ENCODE assay signal across 19 cellular contexts in the genomic region with DNA sequence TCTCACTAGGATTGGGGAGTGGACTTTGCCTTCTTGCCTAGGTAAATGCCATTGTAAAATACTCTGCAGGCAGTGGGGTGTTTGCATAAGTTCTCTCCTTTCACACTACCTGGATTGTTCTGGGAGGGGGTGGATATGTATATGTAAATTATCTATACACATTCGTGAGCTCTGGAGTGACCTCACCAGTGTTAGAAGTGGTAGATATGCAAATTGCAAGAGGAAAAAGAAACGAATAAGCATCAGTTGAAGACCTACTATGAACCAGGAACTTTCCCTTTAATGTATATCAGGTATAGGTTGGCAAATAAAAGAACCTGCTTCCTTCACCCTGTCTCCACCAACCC. TPM values are rescaled to one million over a fixed set of nuclear protein-coding genes. Genes with fewer than 3 reads are reported as not detected.
DNase-seq lines count a peak whose midpoint lies in the region; ATAC-seq and TF ChIP-seq lines count a peak whose summit lies in the region.
"Had no signal": no experiment of that assay in that cellular context is flagged by ENCODE, and none has a peak within 500 bp of the region (broad histone marks: within the 10 kb centered on the region; RNA-seq: fewer than 3 reads in every experiment).

No MANE protein-coding gene starts in this region.

- H3K4me3 Mint-ChIP-seq in central memory CD8-positive, alpha-beta T cell, result peak overlapping the region; percentile 92
- peak overlapping the region; percentile 85 for H3K4me3 Mint-ChIP-seq in neural crest cell

- DNase-seq in NCI-H510A treated with DMSO at 0.1 percent for 48 hours (lab: John Stamatoyannopoulos, UW) (peak; percentile 8), NCI-H510A (lab: John Stamatoyannopoulos, UW) (no peak), HuH-7 (ENCODE audit: low spot score) (peak; percentile 55), neural crest cell (ENCODE audit: low read depth, low spot score) (no peak), hepatic stellate cell (ENCODE audit: low spot score) (no peak)
- DNase-seq in central memory CD8-positive, alpha-beta T cell (ENCODE audit: low spot score in 2 of 2), result no peak
- DNase-seq: activated CD4-positive, alpha-beta memory T cell treated with anti-CD3 and anti-CD28 coated beads for 36 hours; activated gamma-delta T cell; Karpas-422; left ventricle myocardium inferior; NCI-H2081 treated with DMSO at 0.1 percent for 48 hours; stimulated activated CD4-positive, alpha-beta T cell treated with anti-CD3 and anti-CD28 coated beads, Interleukin-12 subunit alpha, Interleukin-12 subunit beta, amount 100 ng/mL, for 4 hours had no signal

- peaks cover 6% of the 10 kb centered on the region for H3K4me1 Mint-ChIP-seq in central memory CD8-positive, alpha-beta T cell
- peaks cover 42% of the 10 kb centered on the region for H3K4me1 Mint-ChIP-seq in neural crest cell

- TF ChIP-seq CTCF in neural crest cell (conservative IDR thresholded peaks at IDR 0.05), result no peak

- no peaks in the 10 kb centered on the region for H3K36me3 Mint-ChIP-seq in central memory CD8-positive, alpha-beta T cell (ENCODE audit: insufficient read depth)
- peaks cover 3% of the 10 kb centered on the region for H3K36me3 Mint-ChIP-seq in neural crest cell (ENCODE audit: low read depth)
- H3K36me3 Mint-ChIP-seq: activated CD4-positive, alpha-beta memory T cell treated with anti-CD3 and anti-CD28 coated beads for 36 hours had no signal

- no peak for ATAC-seq in central memory CD8-positive, alpha-beta T cell (replicated peaks; ENCODE audit: extremely low read depth, poor library complexity, severe bottlenecking)
- ATAC-seq in GM21825 (IDR thresholded peaks at IDR 0.05; ENCODE audit: unreplicated experiment) (no peak), GM21515 (IDR thresholded peaks at IDR 0.05; ENCODE audit: unreplicated experiment) (no peak)

- peaks cover 96% of the 10 kb centered on the region for H3K27me3 Mint-ChIP-seq in central memory CD8-positive, alpha-beta T cell
- H3K27me3 Mint-ChIP-seq in neural crest cell (ENCODE audit: low read depth), result peaks cover 2% of the 10 kb centered on the region

- H3K27ac Mint-ChIP-seq in central memory CD8-positive, alpha-beta T cell (ENCODE audit: low read depth), result no peak overlapping the region
- no peak overlapping the region for H3K27ac Mint-ChIP-seq in neural crest cell (ENCODE audit: unreplicated experiment)
- H3K27ac Mint-ChIP-seq: activated CD4-positive, alpha-beta memory T cell treated with anti-CD3 and anti-CD28 coated beads for 36 hours had no signal

- H3K9me3 Mint-ChIP-seq in central memory CD8-positive, alpha-beta T cell, result peaks cover 5% of the 10 kb centered on the region
- peaks cover 4% of the 10 kb centered on the region for H3K9me3 Mint-ChIP-seq in neural crest cell

RNA-seq across cellular contexts. Expression of a gene that starts 1.5 kb away (rescaled TPM):
- 51.5 and 52.7 TPM in 2 replicates for total RNA-seq in neural crest cell

RNA-seq across cellular contexts. Expression of a gene that starts 52.6 kb away (rescaled TPM):
- 0.19 and 0.23 TPM in 2 replicates for total RNA-seq in neural crest cell
- total RNA-seq: A673; activated CD4-positive, alpha-beta memory T cell treated with anti-CD3 and anti-CD28 coated beads for 36 hours; epithelial cell of proximal tubule; left ventricle myocardium inferior; pancreas; T-helper 1 cell treated with Interleukin-12 subunit alpha and Interleukin-12 subunit beta and Interleukin-4 antibody, amounts not matched to agents 30 ng/mL and 1 ng/mL, for 36 hours; thyroid gland had no signal

Comparison
In these comparisons a context has a peak if more than half of its experiments do, and no peak if none do; other contexts are left out.
1. DNase-seq: peak in NCI-H510A treated with DMSO at 0.1 percent for 48 hours (single experiment) and HuH-7 (single experiment); none in NCI-H510A (single experiment), central memory CD8-positive, alpha-beta T cell (0 of 2), neural crest cell (single experiment) and hepatic stellate cell (single experiment).